ENCODE assay signal across 11 cellular contexts in the genomic region with DNA sequence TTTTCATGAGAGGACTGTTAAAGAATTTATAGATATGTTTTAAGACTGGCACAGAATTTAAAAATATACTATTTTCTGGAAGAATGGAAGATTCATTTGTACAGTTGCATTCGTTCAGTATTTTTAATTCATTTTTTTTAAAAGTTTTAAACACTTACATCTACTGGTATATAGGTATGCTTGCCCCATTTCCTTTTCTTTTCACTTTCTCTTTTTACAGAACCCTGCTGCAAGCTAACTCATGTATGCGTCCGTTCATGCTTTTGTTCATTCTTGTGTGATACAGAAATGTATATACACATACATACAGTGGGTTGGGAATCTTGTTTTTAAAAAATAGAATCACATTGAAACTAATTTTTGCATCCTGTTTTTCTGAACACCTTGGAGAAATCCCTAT. TPM values are rescaled to one million over a fixed set of nuclear protein-coding genes. Genes with fewer than 3 reads are reported as not detected.
DNase-seq lines count a peak whose midpoint lies in the region; ATAC-seq and TF ChIP-seq lines count a peak whose summit lies in the region.
"Had no signal": no experiment of that assay in that cellular context is flagged by ENCODE, and none has a peak within 500 bp of the region (broad histone marks: within the 10 kb centered on the region; RNA-seq: fewer than 3 reads in every experiment).

No MANE protein-coding gene starts in this region.

- no peak overlapping the region for H3K9ac ChIP-seq in BLaER1
- H3K9ac ChIP-seq in SU-DHL-6 (ENCODE audit: low read length), result peak overlapping the region; percentile 26; the same call in 1 of the 2 replicates

- no peaks in the 10 kb centered on the region for H3K79me2 ChIP-seq in SU-DHL-6 (ENCODE audit: insufficient read depth, low read length)

- H3K27me3 ChIP-seq in BLaER1, result no peaks in the 10 kb centered on the region
- H3K27me3 ChIP-seq in SU-DHL-6 (ENCODE audit: low read length), result no peaks in the 10 kb centered on the region
- no peaks in the 10 kb centered on the region for H3K27me3 ChIP-seq in transverse colon
- H3K27me3 ChIP-seq: right atrium auricular region had no signal

- peaks cover 12% of the 10 kb centered on the region; the same call in 1 of the 2 replicates for H4K20me1 ChIP-seq in BLaER1
- H4K20me1 ChIP-seq in SU-DHL-6 (ENCODE audit: low read depth, low read length), result no peaks in the 10 kb centered on the region

- TF ChIP-seq POLR2A in transverse colon (IDR thresholded peaks at IDR 0.05), result no peak

- H3K27ac ChIP-seq in BLaER1 (0 out of 2 replicates have a peak overlapping the region, but pooled peaks have one; percentile 37), SU-DHL-6 (ENCODE audit: low read depth, low read length) (0 out of 2 replicates have a peak overlapping the region, but pooled peaks have one; percentile 5), transverse colon (peak overlapping the region in 1 of 4 donors; percentile 11)

- H3K36me3 ChIP-seq in BLaER1, result no peaks in the 10 kb centered on the region; the same call in 1 of the 2 replicates
- H3K36me3 ChIP-seq in SU-DHL-6 (ENCODE audit: low read length), result no peaks in the 10 kb centered on the region
- H3K36me3 ChIP-seq in transverse colon, result no peaks in the 10 kb centered on the region
- H3K36me3 ChIP-seq: right atrium auricular region had no signal

- peaks cover 12% of the 10 kb centered on the region for H3F3A ChIP-seq in SU-DHL-6 (ENCODE audit: insufficient read depth)

- ATAC-seq in GM18511 (IDR thresholded peaks at IDR 0.05; ENCODE audit: unreplicated experiment), result peak; percentile 16
- ATAC-seq: WTC11 had no signal

- TF ChIP-seq EP300 in transverse colon (IDR thresholded peaks at IDR 0.05; ENCODE audit: low read depth), result no peak

- H3K9me3 ChIP-seq in BLaER1, result no peaks in the 10 kb centered on the region
- H3K9me3 ChIP-seq in SU-DHL-6 (ENCODE audit: insufficient read depth, low read length), result no peaks in the 10 kb centered on the region
- H3K9me3 ChIP-seq in transverse colon, result no peaks in the 10 kb centered on the region
- H3K9me3 ChIP-seq: right atrium auricular region had no signal

- whole genome bisulfite sequencing in transverse colon (ENCODE audit: low coverage in 1 of 2), 2 donors, result 65 to 71% methylated on average over 3 of the region's 3 CpGs

- in situ Hi-C loops in transverse colon (cut with MboI; ENCODE audit: low pct_ligation_motif_present in 1 of 4, low pct_unique_long_range_greater_than_20kb in 1 of 4, low sequenced_read_pairs in 3 of 4), result no loop called here

- no peaks in the 10 kb centered on the region for H3K9me2 ChIP-seq in SU-DHL-6 (replicated peaks; ENCODE audit: insufficient read depth, low read length)

- peaks cover 21% of the 10 kb centered on the region for H3K4me1 ChIP-seq in BLaER1
- H3K4me1 ChIP-seq in transverse colon, result peaks cover 0 to 7% (median 0%) of the 10 kb centered on the region in 4 donors
- H3K4me1 ChIP-seq: right atrium auricular region had no signal

- DNase-seq in epithelial cell of proximal tubule (ENCODE audit: low read depth) (no peak), A172 (ENCODE audit: low spot score) (no peak), NCI-H510A (lab: John Stamatoyannopoulos, UW) (no peak), transverse colon (no peak), cerebellar nuclear complex (lab: John Stamatoyannopoulos, UW) (no peak)
- DNase-seq: amniotic stem cell had no signal

- TF ChIP-seq CTCF in SU-DHL-6 (IDR thresholded peaks at IDR 0.05; ENCODE audit: insufficient read depth, low read length, poor library complexity, severe bottlenecking) (no peak), epithelial cell of proximal tubule (conservative IDR thresholded peaks at IDR 0.05; ENCODE audit: low read depth, low read length) (no peak), transverse colon (IDR thresholded peaks at IDR 0.05) (no peak)

- H3K4me3 ChIP-seq in BLaER1 (no peak overlapping the region), SU-DHL-6 (ENCODE audit: insufficient read depth, low read length, poor library complexity, severe bottlenecking) (peak overlapping the region; percentile 10), epithelial cell of proximal tubule (ENCODE audit: low read depth, low read length) (peak overlapping the region; percentile 24), transverse colon (peak overlapping the region in 1 of 4 donors; percentile 0)
- H3K4me3 ChIP-seq: right atrium auricular region had no signal

- H3K4me2 ChIP-seq in BLaER1 (peak overlapping the region; percentile 61), SU-DHL-6 (ENCODE audit: low read depth, low read length, poor library complexity, severe bottlenecking) (peak overlapping the region; percentile 49)

- intact Hi-C loops in transverse colon (cut with DNase I; ENCODE audit: low total_unique reads), result no loop called here

- H2AFZ ChIP-seq in SU-DHL-6 (ENCODE audit: low read depth, low read length, severe bottlenecking), result peak overlapping the region; percentile 29

RNA-seq across cellular contexts. Expression of a gene that starts 31.0 kb away (rescaled TPM):
- total RNA-seq in epithelial cell of proximal tubule (17.5 and 24.9 TPM in 2 replicates), transverse colon (10 to 100 TPM in 3 of 4 donors, 1 to 10 TPM in 1; 9.8 to 52.0 (median 27.2) TPM)
- total RNA-seq in A172 (2014; rRNA removed; shearing (Covaris generic)), result 15.1 and 18.0 TPM in 2 replicates

RNA-seq across cellular contexts. Expression of a gene that starts 48.9 kb away (rescaled TPM):
- total RNA-seq in epithelial cell of proximal tubule (204 and 229 TPM in 2 replicates), transverse colon (100 to 1,000 TPM in 3 of 4 donors, 10 to 100 TPM in 1; 71.8 to 152 (median 137) TPM)
- total RNA-seq in A172 (2014; rRNA removed; shearing (Covaris generic)), result 172 and 177 TPM in 2 replicates

RNA-seq across cellular contexts. Expression of a gene that starts 52.1 kb away (rescaled TPM):
- total RNA-seq in epithelial cell of proximal tubule, result 2.1 and 2.3 TPM in 2 replicates
- total RNA-seq in A172 (2014; rRNA removed; shearing (Covaris generic)), result not detected in 2 replicates
- not detected for total RNA-seq in transverse colon
